7 cellular contexts compared by ENCODE assay signal in genomic region chr2:111390605-111391004, GRCh38.
DNase-seq lines count a peak whose midpoint lies in the region; ATAC-seq and TF ChIP-seq lines count a peak whose summit lies in the region.
"Not testable (repeated sequence)": the region's sequence is repeated elsewhere in the genome, so short reads cannot be mapped to it uniquely, and the experiment has no call there.

No MANE protein-coding gene starts in this region.

- H3K36me3 Mint-ChIP-seq in stimulated activated naive CD8-positive, alpha-beta T cell treated with anti-CD3 and anti-CD28 coated beads, Interleukin-15, Interleukin-2, amounts not matched to agents 100 ng/mL and 50 ng/mL, for 24 hours (ENCODE audit: low read depth), result not testable (repeated sequence)

- not testable (repeated sequence) for H3K9ac ChIP-seq in fibroblast of lung (ENCODE audit: insufficient read depth, low read length)

- H3K27me3 Mint-ChIP-seq in stimulated activated naive CD8-positive, alpha-beta T cell treated with anti-CD3 and anti-CD28 coated beads, Interleukin-15, Interleukin-2, amounts not matched to agents 100 ng/mL and 50 ng/mL, for 24 hours, result not testable (repeated sequence)

- not testable (repeated sequence) for H4K20me1 ChIP-seq in fibroblast of lung (ENCODE audit: control insufficient read depth, extremely low read depth, insufficient read depth, low read length)

- H3K79me2 ChIP-seq in fibroblast of lung (ENCODE audit: control insufficient read depth, insufficient read depth, low read length), result not testable (repeated sequence)

- not testable (repeated sequence) for H3K9me3 ChIP-seq in fibroblast of lung (ENCODE audit: control insufficient read depth, insufficient read depth, low read depth, low read length); psoas muscle

- H3K4me2 ChIP-seq in fibroblast of lung (ENCODE audit: extremely low read depth, insufficient read depth, low read length), result not testable (repeated sequence)

- peak overlapping the region; percentile 26 for H3K27ac Mint-ChIP-seq in stimulated activated naive CD8-positive, alpha-beta T cell treated with anti-CD3 and anti-CD28 coated beads, Interleukin-15, Interleukin-2, amounts not matched to agents 100 ng/mL and 50 ng/mL, for 24 hours

- not testable (repeated sequence) for H3K27ac ChIP-seq in fibroblast of lung (ENCODE audit: insufficient read depth, low read length); psoas muscle

- not testable (repeated sequence) for TF ChIP-seq CTCF in astrocyte of the spinal cord (IDR thresholded peaks at IDR 0.05; ENCODE audit: low read depth, low read length); fibroblast of lung (conservative IDR thresholded peaks at IDR 0.05 in 1 of 2, IDR thresholded peaks at IDR 0.05 in 1 of 2; ENCODE audit: low read depth in 1 of 2, low read length in 2 of 2); psoas muscle (IDR thresholded peaks at IDR 0.05)

- intact Hi-C loops in psoas muscle (cut with DNase I), result not testable (repeated sequence)

- H2AFZ ChIP-seq in fibroblast of lung (ENCODE audit: low read length), result not testable (repeated sequence)

- not testable (repeated sequence) for H3K4me3 Mint-ChIP-seq in stimulated activated naive CD8-positive, alpha-beta T cell treated with anti-CD3 and anti-CD28 coated beads, Interleukin-15, Interleukin-2, amounts not matched to agents 100 ng/mL and 50 ng/mL, for 24 hours

- peak; percentile 4 for DNase-seq in GM04504 (ENCODE audit: low read depth)
- peak; percentile 1 for DNase-seq in HS-5 (ENCODE audit: low read depth)
- peak; percentile 49 for DNase-seq in RPMI7951 (ENCODE audit: low read depth)
- DNase-seq in astrocyte of the spinal cord (ENCODE audit: low read depth, low spot score), result peak; percentile 19
- peak; percentile 28 to 31 for DNase-seq in fibroblast of lung (ENCODE audit: low read depth in 2 of 2)
- DNase-seq in psoas muscle, result not testable (repeated sequence)

- in situ Hi-C loops in astrocyte of the spinal cord (cut with HindIII; ENCODE audit: low sequenced_read_pairs), result not testable (repeated sequence)

- not testable (repeated sequence) for H3K4me1 Mint-ChIP-seq in stimulated activated naive CD8-positive, alpha-beta T cell treated with anti-CD3 and anti-CD28 coated beads, Interleukin-15, Interleukin-2, amounts not matched to agents 100 ng/mL and 50 ng/mL, for 24 hours (ENCODE audit: low read depth)

- 29 to 50% (median 38%) methylated on average over 1 of the region's 2 CpGs for WGBS in psoas muscle, 3 donors

- H3K9me3 Mint-ChIP-seq in stimulated activated naive CD8-positive, alpha-beta T cell treated with anti-CD3 and anti-CD28 coated beads, Interleukin-15, Interleukin-2, amounts not matched to agents 100 ng/mL and 50 ng/mL, for 24 hours, result not testable (repeated sequence)

- ATAC-seq in psoas muscle, result peak; percentile 97 to 100 (median 100)

- H3K4me1 ChIP-seq in fibroblast of lung (ENCODE audit: control insufficient read depth, extremely low read depth, insufficient read depth, low read length); psoas muscle: not testable (repeated sequence)

- H3K27me3 ChIP-seq in fibroblast of lung (ENCODE audit: control insufficient read depth, insufficient read depth, low read length); psoas muscle (ENCODE audit: insufficient read depth in 3 of 3, low read length in 2 of 3): not testable (repeated sequence)

- not testable (repeated sequence) for H3K4me3 ChIP-seq in astrocyte of the spinal cord (ENCODE audit: low read depth, low read length); fibroblast of lung (replicated peaks in 1 of 4; ENCODE audit: control extremely low read depth in 1 of 4, insufficient read depth in 1 of 4, low read depth in 3 of 4, low read length in 4 of 4); psoas muscle

- not testable (repeated sequence) for H3K36me3 ChIP-seq in fibroblast of lung (ENCODE audit: control insufficient read depth, insufficient read depth, low read length); psoas muscle (ENCODE audit: insufficient read depth in 1 of 2, low read depth in 1 of 2)
